Comparison of ENCODE assay signal across 30 cellular contexts in the genomic region with DNA sequence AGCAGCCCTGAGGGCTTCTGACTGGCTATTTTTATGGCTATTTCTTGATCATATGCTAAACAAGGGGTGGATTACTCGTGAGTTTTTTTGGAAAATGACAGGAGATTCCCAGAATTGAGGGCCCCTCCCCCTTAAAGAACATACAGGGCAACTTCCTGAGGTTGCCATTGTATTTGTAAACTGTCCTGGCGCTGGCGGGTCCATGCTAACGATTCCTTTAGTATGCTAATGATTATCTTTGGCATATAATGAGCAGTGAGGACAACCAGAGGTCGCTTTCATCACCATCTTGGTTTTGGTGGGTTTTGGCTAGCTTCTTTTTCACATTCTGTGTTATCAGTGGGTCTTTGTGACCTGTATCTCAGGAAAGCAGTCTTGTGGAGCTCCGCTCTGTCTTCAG. TPM values are rescaled to one million over a fixed set of nuclear protein-coding genes. Genes with fewer than 3 reads are reported as not detected.
"Had no signal": no experiment of that assay in that cellular context is flagged by ENCODE, and none has a peak within 500 bp of the region (broad histone marks: within the 10 kb centered on the region; RNA-seq: fewer than 3 reads in every experiment).

No MANE protein-coding gene starts in this region.

- H3K27ac ChIP-seq: brain microvascular endothelial cell, coronary artery, esophagus muscularis mucosa, foreskin keratinocyte, gastrocnemius medialis, heart left ventricle had no signal

- H3K36me3 ChIP-seq: brain microvascular endothelial cell, esophagus muscularis mucosa, gastrocnemius medialis, heart left ventricle had no signal

- H3K27me3 ChIP-seq: brain microvascular endothelial cell, dorsolateral prefrontal cortex, esophagus muscularis mucosa, foreskin keratinocyte, gastrocnemius medialis had no signal

- H3K4me3 Mint-ChIP-seq: activated CD4-positive, alpha-beta T cell treated with anti-CD3 and anti-CD28 coated beads, Interleukin-2, amount 10 ng/mL, durations not matched to agents 7 days and 5 days; activated CD8-positive, alpha-beta T cell treated with anti-CD3 and anti-CD28 coated beads for 36 hours; activated naive CD8-positive, alpha-beta T cell; activated T-cell treated with anti-CD3 and anti-CD28 coated beads, Interleukin-2, amount 50 U/mL, for 4 hours; activated T-helper 17 cell treated with anti-CD3 and anti-CD28 coated beads, Interleukin-2, amount 50 U/mL, for 72 hours; central memory CD8-positive, alpha-beta T cell; dendritic cell treated with granulocyte-macrophage colony-stimulating factor and Interleukin-4, amounts not matched to agents 40 ng/mL and 50 ng/mL, for 4 days; effector memory CD8-positive, alpha-beta T cell had no signal

- H3K4me3 ChIP-seq: coronary artery, esophagus muscularis mucosa, gastrocnemius medialis, heart left ventricle had no signal

- H3K4me1 ChIP-seq: esophagus muscularis mucosa, foreskin keratinocyte, gastrocnemius medialis, heart left ventricle had no signal

- H3K9me3 Mint-ChIP-seq: activated CD4-positive, alpha-beta T cell treated with anti-CD3 and anti-CD28 coated beads, Interleukin-2, amount 10 ng/mL, durations not matched to agents 7 days and 5 days; activated CD8-positive, alpha-beta T cell treated with anti-CD3 and anti-CD28 coated beads for 36 hours; activated T-cell treated with anti-CD3 and anti-CD28 coated beads, Interleukin-2, amount 50 U/mL, for 4 hours; activated T-helper 17 cell treated with anti-CD3 and anti-CD28 coated beads, Interleukin-2, amount 50 U/mL, for 72 hours; central memory CD8-positive, alpha-beta T cell; dendritic cell treated with granulocyte-macrophage colony-stimulating factor and Interleukin-4, amounts not matched to agents 40 ng/mL and 50 ng/mL, for 4 days; effector memory CD8-positive, alpha-beta T cell had no signal

- H3K27ac Mint-ChIP-seq: activated CD4-positive, alpha-beta T cell treated with anti-CD3 and anti-CD28 coated beads, Interleukin-2, amount 10 ng/mL, durations not matched to agents 7 days and 5 days; activated CD8-positive, alpha-beta T cell treated with anti-CD3 and anti-CD28 coated beads for 36 hours; activated naive CD8-positive, alpha-beta T cell; activated T-helper 17 cell treated with anti-CD3 and anti-CD28 coated beads, Interleukin-2, amount 50 U/mL, for 72 hours; dendritic cell treated with granulocyte-macrophage colony-stimulating factor and Interleukin-4, amounts not matched to agents 40 ng/mL and 50 ng/mL, for 4 days; effector memory CD8-positive, alpha-beta T cell had no signal

- DNase-seq: activated CD4-positive, alpha-beta T cell treated with anti-CD3 and anti-CD28 coated beads for 1 hour; activated CD4-positive, alpha-beta T cell treated with anti-CD3 and anti-CD28 coated beads for 4 hours; activated CD4-positive, alpha-beta T cell treated with anti-CD3 and anti-CD28 coated beads, Interleukin-2, amount 10 ng/mL, durations not matched to agents 7 days and 5 days; activated CD4-positive, alpha-beta T cell treated with anti-CD3 and anti-CD28 coated beads, Interleukin-2, amount 50 U/mL, for 48 hours; activated CD8-positive, alpha-beta memory T cell treated with anti-CD3 and anti-CD28 coated beads for 24 hours; activated CD8-positive, alpha-beta T cell treated with anti-CD3 and anti-CD28 coated beads for 36 hours; activated effector memory CD4-positive, alpha-beta T cell treated with Interleukin-2 at 50 U/mL for 16 hours; activated gamma-delta T cell treated with Interleukin-2 at 50 U/mL for 16 hours; activated naive CD4-positive, alpha-beta T cell treated with anti-CD3 and anti-CD28 coated beads, Interleukin-2, amount 50 U/mL, for 16 hours; activated naive CD4-positive, alpha-beta T cell treated with Interleukin-2 at 50 U/mL for 16 hours; activated T-cell treated with anti-CD3 and anti-CD28 coated beads, Interleukin-2, amount 50 U/mL, for 4 hours; amniotic stem cell; anterior cingulate cortex; brain microvascular endothelial cell; dorsolateral prefrontal cortex; effector CD4-positive, alpha-beta T cell; effector memory CD8-positive, alpha-beta T cell; erythroblast; foreskin keratinocyte; gastrocnemius medialis; glutamatergic neuron; heart left ventricle; T-helper 2 cell had no signal

- H3K36me3 Mint-ChIP-seq: activated naive CD8-positive, alpha-beta T cell had no signal

- ATAC-seq: activated CD8-positive, alpha-beta T cell treated with anti-CD3 and anti-CD28 coated beads for 36 hours; activated T-cell treated with anti-CD3 and anti-CD28 coated beads, Interleukin-2, amount 50 U/mL, for 4 hours; activated T-helper 17 cell treated with anti-CD3 and anti-CD28 coated beads, Interleukin-2, amount 50 U/mL, for 72 hours; effector memory CD8-positive, alpha-beta T cell; foreskin keratinocyte; gastrocnemius medialis; heart left ventricle had no signal

- H3K4me1 Mint-ChIP-seq: activated CD4-positive, alpha-beta T cell treated with anti-CD3 and anti-CD28 coated beads, Interleukin-2, amount 10 ng/mL, durations not matched to agents 7 days and 5 days; activated T-helper 17 cell treated with anti-CD3 and anti-CD28 coated beads, Interleukin-2, amount 50 U/mL, for 72 hours; central memory CD8-positive, alpha-beta T cell had no signal

- H3K27me3 Mint-ChIP-seq: activated CD4-positive, alpha-beta T cell treated with anti-CD3 and anti-CD28 coated beads, Interleukin-2, amount 10 ng/mL, durations not matched to agents 7 days and 5 days; activated CD8-positive, alpha-beta T cell treated with anti-CD3 and anti-CD28 coated beads for 36 hours; activated T-helper 17 cell treated with anti-CD3 and anti-CD28 coated beads, Interleukin-2, amount 50 U/mL, for 72 hours; central memory CD8-positive, alpha-beta T cell; dendritic cell treated with granulocyte-macrophage colony-stimulating factor and Interleukin-4, amounts not matched to agents 40 ng/mL and 50 ng/mL, for 4 days; effector memory CD8-positive, alpha-beta T cell had no signal

RNA-seq across cellular contexts. Expression of a gene that starts 24.1 kb away (rescaled TPM):
- total RNA-seq: activated CD4-positive, alpha-beta T cell treated with anti-CD3 and anti-CD28 coated beads, Interleukin-2, amount 10 ng/mL, durations not matched to agents 7 days and 5 days; activated CD8-positive, alpha-beta T cell treated with anti-CD3 and anti-CD28 coated beads for 36 hours; activated T-cell treated with anti-CD3 and anti-CD28 coated beads, Interleukin-2, amount 50 U/mL, for 4 hours; activated T-helper 17 cell treated with anti-CD3 and anti-CD28 coated beads, Interleukin-2, amount 50 U/mL, for 72 hours; foreskin keratinocyte; T-helper 1 cell treated with Interleukin-12 subunit alpha and Interleukin-12 subunit beta and Interleukin-4 antibody, amounts not matched to agents 30 ng/mL and 1 ng/mL, for 36 hours had no signal
- polyA plus RNA-seq: foreskin keratinocyte had no signal
